9 cellular contexts compared by ENCODE assay signal in the genomic region with DNA sequence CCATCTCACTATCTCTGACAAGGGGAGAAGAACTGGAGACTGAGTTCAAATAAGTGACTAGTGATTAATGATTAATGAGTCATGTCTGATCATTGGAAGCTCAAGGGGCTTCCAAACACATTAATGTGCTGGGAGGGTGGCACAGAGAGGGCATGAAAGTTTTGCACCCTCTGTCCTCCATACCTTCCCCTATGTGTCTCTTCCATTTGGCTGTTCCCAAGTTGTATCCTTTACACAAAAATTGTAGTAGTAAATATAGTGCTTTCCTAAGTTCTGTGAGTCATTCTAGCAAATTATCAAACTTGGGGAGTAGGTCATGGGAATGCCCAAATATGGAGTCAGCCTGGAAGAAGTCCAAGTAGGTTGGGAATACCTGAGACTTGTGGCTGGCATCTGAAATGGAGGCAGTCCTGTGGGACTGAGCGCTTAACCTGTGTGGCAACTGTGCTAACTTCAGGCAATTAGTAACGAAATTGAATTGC. TPM values are rescaled to one million over a fixed set of nuclear protein-coding genes. Genes with fewer than 3 reads are reported as not detected.
DNase-seq lines count a peak whose midpoint lies in the region; ATAC-seq and TF ChIP-seq lines count a peak whose summit lies in the region.
"Had no signal": no experiment of that assay in that cellular context is flagged by ENCODE, and none has a peak within 500 bp of the region (broad histone marks: within the 10 kb centered on the region; RNA-seq: fewer than 3 reads in every experiment).

No MANE protein-coding gene starts in this region.

- DNase-seq in SK-N-SH (no peak), astrocyte of the hippocampus (ENCODE audit: low read depth, low spot score) (peak; percentile 79), iris pigment epithelial cell (ENCODE audit: low read depth) (peak; percentile 62), COLO829 (ENCODE audit: low spot score) (no peak), NCI-H1048 (lab: John Stamatoyannopoulos, UW) (no peak)
- no peak for DNase-seq in stimulated activated CD4-positive, alpha-beta T cell treated with anti-CD3 and anti-CD28 coated beads, Interleukin-4, amount 100 ng/mL, for 1 hour
- DNase-seq: tibial artery had no signal

- 0 out of 2 replicates have a peak overlapping the region, but pooled peaks have one; percentile 7 for H3K4me2 ChIP-seq in SK-N-SH

- H3K27me3 ChIP-seq in SK-N-SH (ENCODE audit: insufficient read depth), result no peaks in the 10 kb centered on the region
- H3K27me3 ChIP-seq: tibial artery had no signal

- H3K27ac ChIP-seq in SK-N-SH (ENCODE audit: low read depth in 2 of 2, low read length in 1 of 2), result peak overlapping the region in 1 of 2 experiments; percentile 14; a peak in 1 of 4 replicates
- H3K27ac ChIP-seq: tibial artery had no signal

- peaks cover 12% of the 10 kb centered on the region for H3F3A ChIP-seq in SK-N-SH (replicated peaks; ENCODE audit: insufficient read depth)

- 91% methylated on average over 2 of the region's 2 CpGs for WGBS in SK-N-SH (ENCODE audit: low lambda C conversion rate)

- H3K9ac ChIP-seq in SK-N-SH, result no peak overlapping the region

- H3K36me3 ChIP-seq in SK-N-SH (replicated peaks in 1 of 2; ENCODE audit: control insufficient read depth in 1 of 2, insufficient read depth in 2 of 2, low read length in 1 of 2), result peaks cover 0 to 5% of the 10 kb centered on the region in 2 experiments
- H3K36me3 ChIP-seq: tibial artery had no signal

- no peak for TF ChIP-seq RAD21 in SK-N-SH (IDR thresholded peaks at IDR 0.05; ENCODE audit: low read length)

- no peaks in the 10 kb centered on the region; the same call in 1 of the 2 replicates for H4K20me1 ChIP-seq in SK-N-SH (ENCODE audit: insufficient read depth)

- no peaks in the 10 kb centered on the region for H3K9me3 ChIP-seq in SK-N-SH
- H3K9me3 ChIP-seq: tibial artery had no signal

- H3K4me1 ChIP-seq in SK-N-SH (ENCODE audit: control insufficient read depth in 1 of 2, insufficient read depth in 2 of 2, low read depth in 1 of 2, low read length in 1 of 2), result peaks cover 7 to 24% of the 10 kb centered on the region in 2 experiments; a peak in 3 of 4 replicates

- CTCF ChIA-PET in SK-N-SH (lab: Yijun Ruan, JAX), result no interaction called here

- ATAC-seq in SK-N-SH treated with all-trans-retinoic acid at 6 μM for 48 hours (no peak), GM19324 (IDR thresholded peaks at IDR 0.05; ENCODE audit: low FRiP score, unreplicated experiment) (no peak)

- no peak for TF ChIP-seq EP300 in SK-N-SH (IDR thresholded peaks at IDR 0.05; ENCODE audit: borderline replicate concordance in 1 of 2, low read depth in 1 of 2, low read length in 1 of 2)

- peaks cover 95% of the 10 kb centered on the region for H3K79me2 ChIP-seq in SK-N-SH (ENCODE audit: insufficient read depth)

- no peak overlapping the region for H2AFZ ChIP-seq in SK-N-SH (ENCODE audit: low read depth)

- no peak for TF ChIP-seq CTCF in SK-N-SH (IDR thresholded peaks at IDR 0.05)

- POLR2A ChIA-PET in SK-N-SH (lab: Yijun Ruan, JAX), result no interaction called here

- H3K4me3 ChIP-seq in SK-N-SH (ENCODE audit: low read depth in 2 of 2, low read length in 1 of 2), result no peak overlapping the region
- H3K4me3 ChIP-seq: tibial artery had no signal

- H3K9me2 ChIP-seq in SK-N-SH, result no peaks in the 10 kb centered on the region

TF ChIP-seq in SK-N-SH, 30 proteins besides CTCF, POLR2A, EP300 and RAD21:
- TF ChIP-seq RCOR1 (IDR thresholded peaks at IDR 0.05; ENCODE audit: low read length) (no peak), JUND (IDR thresholded peaks at IDR 0.05) (0 out of 2 replicates have a peak, but pooled peaks have one; percentile 3)

TF ChIP-seq in SK-N-SH treated with all-trans-retinoic acid at 6 μM for 48 hours, 23 proteins besides CTCF, POLR2A, EP300 and RAD21:
- TF ChIP-seq BACH2 (CRISPR knock-in tag; IDR thresholded peaks at IDR 0.05; ENCODE audit: borderline replicate concordance) (no peak), ZNF565 (CRISPR knock-in tag; conservative IDR thresholded peaks at IDR 0.05; ENCODE audit: low read depth) (no peak), GLIS3 (CRISPR knock-in tag; IDR thresholded peaks at IDR 0.05) (no peak), ESRRG (CRISPR knock-in tag; IDR thresholded peaks at IDR 0.05) (no peak), PATZ1 (CRISPR knock-in tag; IDR thresholded peaks at IDR 0.05; ENCODE audit: borderline replicate concordance) (no peak), ZFP3 (CRISPR knock-in tag; IDR thresholded peaks at IDR 0.05) (no peak), ZNF70 (CRISPR knock-in tag; IDR thresholded peaks at IDR 0.05) (no peak), CSRNP3 (CRISPR knock-in tag; IDR thresholded peaks at IDR 0.05) (no peak), RARB (CRISPR knock-in tag; IDR thresholded peaks at IDR 0.05) (no peak), ARNTL (CRISPR knock-in tag; IDR thresholded peaks at IDR 0.05; ENCODE audit: borderline replicate concordance, low read depth) (no peak)

RNA-seq across cellular contexts. Expression of gene FAM200B, which starts 4.1 kb away (rescaled TPM):
- polyA plus RNA-seq in SK-N-SH (2012; rRNA removed), result 36.2 and 46.3 TPM in 2 replicates
- polyA plus RNA-seq in SK-N-SH (2012; cell fraction: cytosol; rRNA removed), result 57.4 and 70.0 TPM in 2 replicates
- 34.4 and 36.3 TPM in 2 replicates for polyA plus RNA-seq in SK-N-SH (2012; cell fraction: nucleus; rRNA removed)

RNA-seq across cellular contexts. Expression of gene FBXL5, which starts 22.4 kb away (rescaled TPM):
- polyA plus RNA-seq in SK-N-SH (2012; rRNA removed), result 13.5 and 17.2 TPM in 2 replicates
- polyA plus RNA-seq in SK-N-SH (2012; cell fraction: cytosol; rRNA removed), result 19.8 and 23.0 TPM in 2 replicates
- 8.3 and 19.9 TPM in 2 replicates for polyA plus RNA-seq in SK-N-SH (2012; cell fraction: nucleus; rRNA removed)

RNA-seq across cellular contexts. Expression of gene BST1, which starts 25.3 kb away (rescaled TPM):
- 7.3 and 8.3 TPM in 2 replicates for polyA plus RNA-seq in SK-N-SH (2012; rRNA removed)
- polyA plus RNA-seq in SK-N-SH (2012; cell fraction: cytosol; rRNA removed), result 7.9 and 8.3 TPM in 2 replicates
- 3.8 and 4.3 TPM in 2 replicates for polyA plus RNA-seq in SK-N-SH (2012; cell fraction: nucleus; rRNA removed)

Comparison
In these comparisons a context has a peak if more than half of its experiments do, and no peak if none do; other contexts are left out.
1. DNase-seq: peak in astrocyte of the hippocampus (single experiment) and iris pigment epithelial cell (single experiment); none in SK-N-SH (single experiment), COLO829 (single experiment), NCI-H1048 (single experiment) and stimulated activated CD4-positive, alpha-beta T cell treated with anti-CD3 and anti-CD28 coated beads, Interleukin-4, amount 100 ng/mL, for 1 hour (single experiment).